Comparison of ENCODE assay signal across 9 cellular contexts in genomic region chr17:79075433-79075805, GRCh38. TPM values are rescaled to one million over a fixed set of nuclear protein-coding genes. Genes with fewer than 3 reads are reported as not detected.
A peak's percentile ranks its signal among the peaks of the same experiment; 100 is the strongest.
DNase-seq lines count a peak whose midpoint lies in the region; ATAC-seq, FAIRE-seq and TF ChIP-seq lines count a peak whose summit lies in the region.
"Had no signal": no experiment of that assay in that cellular context is flagged by ENCODE, and none has a peak within 500 bp of the region (broad histone marks: within the 10 kb centered on the region; RNA-seq: fewer than 3 reads in every experiment).

No MANE protein-coding gene starts in this region.

- H3K27ac ChIP-seq in fibroblast of lung (ENCODE audit: insufficient read depth, low read length) (peak overlapping the region; percentile 49), osteoblast (ENCODE audit: low read depth, low read length) (peak overlapping the region; percentile 39)

- H3K9me3 ChIP-seq in fibroblast of lung (ENCODE audit: control insufficient read depth, insufficient read depth, low read depth, low read length) (no peaks in the 10 kb centered on the region), osteoblast (ENCODE audit: low read depth, low read length) (no peaks in the 10 kb centered on the region)

- no peaks in the 10 kb centered on the region for H4K20me1 ChIP-seq in fibroblast of lung (ENCODE audit: control insufficient read depth, extremely low read depth, insufficient read depth, low read length)
- no peaks in the 10 kb centered on the region for H4K20me1 ChIP-seq in osteoblast (ENCODE audit: insufficient read depth, low read length)

- H3K4me2 ChIP-seq in fibroblast of lung (ENCODE audit: extremely low read depth, insufficient read depth, low read length) (peak overlapping the region; percentile 87), osteoblast (ENCODE audit: insufficient read depth, low read length) (peak overlapping the region; percentile 84)

- peak overlapping the region; percentile 68 for H3K9ac ChIP-seq in fibroblast of lung (ENCODE audit: insufficient read depth, low read length)

- H3K27me3 ChIP-seq in fibroblast of lung (ENCODE audit: control insufficient read depth, insufficient read depth, low read length): no peaks in the 10 kb centered on the region
- H3K27me3 ChIP-seq in osteoblast (ENCODE audit: insufficient read depth, low read length): no peaks in the 10 kb centered on the region

- peaks cover 2% of the 10 kb centered on the region for H3K36me3 ChIP-seq in fibroblast of lung (ENCODE audit: control insufficient read depth, insufficient read depth, low read length)
- peaks cover 2% of the 10 kb centered on the region for H3K36me3 ChIP-seq in osteoblast (ENCODE audit: insufficient read depth, low read length)

- peak; percentile 24 for ATAC-seq in GM18502 (IDR thresholded peaks at IDR 0.05; ENCODE audit: poor library complexity, unreplicated experiment)
- ATAC-seq in HG02798 (IDR thresholded peaks at IDR 0.05; ENCODE audit: poor library complexity, unreplicated experiment): peak; percentile 16
- no peak for ATAC-seq in HG03565 (IDR thresholded peaks at IDR 0.05; ENCODE audit: unreplicated experiment)

- TF ChIP-seq CTCF in fibroblast of lung (conservative IDR thresholded peaks at IDR 0.05 in 1 of 2, IDR thresholded peaks at IDR 0.05 in 1 of 2; ENCODE audit: low read depth in 1 of 2, low read length in 2 of 2) (no peak), osteoblast (IDR thresholded peaks at IDR 0.05; ENCODE audit: extremely low read depth, low read depth, low read length) (no peak)

- H3K4me1 ChIP-seq in fibroblast of lung (ENCODE audit: control insufficient read depth, extremely low read depth, insufficient read depth, low read length): no peaks in the 10 kb centered on the region
- H3K4me1 ChIP-seq in osteoblast (ENCODE audit: insufficient read depth, low read length): peaks cover 6% of the 10 kb centered on the region

- DNase-seq in UCSD-AML1 (lab: John Stamatoyannopoulos, UW; ENCODE audit: unreplicated experiment) (peak; percentile 56), fibroblast of lung (ENCODE audit: low read depth in 2 of 2) (peak in 1 of 2 donors; percentile 10), osteoblast (ENCODE audit: insufficient read length, low spot score, missing footprints) (peak; percentile 39), urothelium cell line (ENCODE audit: low spot score) (no peak), NCI-H2227 (lab: John Stamatoyannopoulos, UW; ENCODE audit: unreplicated experiment) (no peak)

- peak overlapping the region; percentile 6 for H2AFZ ChIP-seq in fibroblast of lung (ENCODE audit: low read length)
- H2AFZ ChIP-seq in osteoblast (ENCODE audit: low read length): peak overlapping the region; percentile 75

- no peaks in the 10 kb centered on the region for H3K79me2 ChIP-seq in fibroblast of lung (ENCODE audit: control insufficient read depth, insufficient read depth, low read length)
- no peaks in the 10 kb centered on the region for H3K79me2 ChIP-seq in osteoblast (ENCODE audit: insufficient read depth, low read length)

- H3K4me3 ChIP-seq in fibroblast of lung (replicated peaks in 1 of 4; ENCODE audit: control extremely low read depth in 1 of 4, insufficient read depth in 1 of 4, low read depth in 3 of 4, low read length in 4 of 4) (peak overlapping the region; percentile 57 to 71 (median 68)), osteoblast (ENCODE audit: insufficient read depth, low read length) (peak overlapping the region; percentile 86)

- FAIRE-seq in urothelium cell line (lab: Jason Lieb, UNC): no peak

RNA-seq across cellular contexts. Expression of gene ENGASE, which starts 0.8 kb away (rescaled TPM):
- total RNA-seq in fibroblast of lung (14.9 and 15.9 TPM in 2 replicates), osteoblast (11.8 and 14.5 TPM in 2 replicates)
- polyA plus RNA-seq in fibroblast of lung: 3.6 and 3.9 TPM in 2 replicates
- 5.8 and 6.7 TPM in 2 replicates for polyA plus RNA-seq in fibroblast of lung (2012)
- 4.4 and 23.5 TPM in 2 replicates for polyA minus RNA-seq in fibroblast of lung (ENCODE audit: low replicate concordance)

RNA-seq across cellular contexts. Expression of gene C1QTNF1, which starts 51.5 kb away (rescaled TPM):
- total RNA-seq in fibroblast of lung (32.4 and 45.2 TPM in 2 replicates), osteoblast (13.8 and 14.4 TPM in 2 replicates)
- 15.0 and 15.7 TPM in 2 replicates for polyA plus RNA-seq in fibroblast of lung
- polyA plus RNA-seq in fibroblast of lung (2012): 25.1 and 27.7 TPM in 2 replicates
- 24.6 and 29.0 TPM in 2 replicates for polyA minus RNA-seq in fibroblast of lung (ENCODE audit: low replicate concordance)
- total RNA-seq: T-helper 2 cell treated with Interferon-gamma antibody and Interleukin-4, amounts not matched to agents 100 ng/mL and 5 ng/mL, for 36 hours had no signal

Comparison
In these comparisons a context has a peak if more than half of its experiments do, and no peak if none do; other contexts are left out.
1. DNase-seq: peak in UCSD-AML1 (single experiment) and osteoblast (single experiment); none in urothelium cell line (single experiment) and NCI-H2227 (single experiment).